18 cellular contexts compared by ENCODE assay signal in genomic region chr4:30776921-30777415, GRCh38. TPM values are rescaled to one million over a fixed set of nuclear protein-coding genes. Genes with fewer than 3 reads are reported as not detected.
"Had no signal": no experiment of that assay in that cellular context is flagged by ENCODE, and none has a peak within 500 bp of the region (broad histone marks: within the 10 kb centered on the region; RNA-seq: fewer than 3 reads in every experiment).

No MANE protein-coding gene starts in this region.

- ATAC-seq: activated T-helper 17 cell treated with anti-CD3 and anti-CD28 coated beads, Interleukin-2, amount 50 U/mL, for 72 hours; heart right ventricle; lower lobe of right lung; stimulated activated naive CD8-positive, alpha-beta T cell treated with anti-CD3 and anti-CD28 coated beads, Interleukin-15, Interleukin-2, amounts not matched to agents 100 U/mL and 50 U/mL, for 24 hours had no signal

- H3K36me3 ChIP-seq: esophagus squamous epithelium, heart right ventricle, lower lobe of right lung, right atrium auricular region, tibial nerve, uterus had no signal

- H3K9me3 ChIP-seq: esophagus squamous epithelium, heart right ventricle, lower lobe of right lung, right atrium auricular region, tibial nerve, uterus had no signal

- H3K36me3 Mint-ChIP-seq: activated naive CD8-positive, alpha-beta T cell treated with anti-CD3 and anti-CD28 coated beads, Interleukin-2, amount 10 ng/mL, durations not matched to agents 7 days and 5 days had no signal

- H3K27me3 ChIP-seq: esophagus squamous epithelium, heart right ventricle, right atrium auricular region, tibial nerve, uterus had no signal

- H3K9me3 Mint-ChIP-seq: activated naive CD8-positive, alpha-beta T cell treated with anti-CD3 and anti-CD28 coated beads, Interleukin-2, amount 10 ng/mL, durations not matched to agents 7 days and 5 days; brain; dendritic cell treated with granulocyte-macrophage colony-stimulating factor and Interleukin-4, amounts not matched to agents 40 ng/mL and 50 ng/mL, for 4 days had no signal

- H3K27ac Mint-ChIP-seq: activated naive CD8-positive, alpha-beta T cell treated with anti-CD3 and anti-CD28 coated beads, Interleukin-2, amount 10 ng/mL, durations not matched to agents 7 days and 5 days; activated T-helper 17 cell treated with anti-CD3 and anti-CD28 coated beads, Interleukin-2, amount 50 U/mL, for 72 hours; brain; dendritic cell treated with granulocyte-macrophage colony-stimulating factor and Interleukin-4, amounts not matched to agents 40 ng/mL and 50 ng/mL, for 4 days had no signal

- H3K27me3 Mint-ChIP-seq: activated naive CD8-positive, alpha-beta T cell treated with anti-CD3 and anti-CD28 coated beads, Interleukin-2, amount 10 ng/mL, durations not matched to agents 7 days and 5 days; activated T-helper 17 cell treated with anti-CD3 and anti-CD28 coated beads, Interleukin-2, amount 50 U/mL, for 72 hours; dendritic cell treated with granulocyte-macrophage colony-stimulating factor and Interleukin-4, amounts not matched to agents 40 ng/mL and 50 ng/mL, for 4 days; progenitor cell of endocrine pancreas had no signal

- DNase-seq: activated CD4-positive, alpha-beta T cell treated with anti-CD3 and anti-CD28 coated beads, Interleukin-2, amount 50 U/mL, for 4 hours; activated naive CD4-positive, alpha-beta T cell treated with Interleukin-2 at 50 U/mL for 16 hours; activated naive CD8-positive, alpha-beta T cell treated with anti-CD3 and anti-CD28 coated beads, Interleukin-2, amount 10 ng/mL, durations not matched to agents 7 days and 5 days; amygdala; effector CD8-positive, alpha-beta T cell; esophagus squamous epithelium; heart right ventricle; lower lobe of right lung; stimulated activated naive CD8-positive, alpha-beta T cell treated with anti-CD3 and anti-CD28 coated beads, Interleukin-15, Interleukin-2, amounts not matched to agents 100 U/mL and 50 U/mL, for 24 hours; substantia nigra; uterus had no signal

- H3K4me3 Mint-ChIP-seq: activated naive CD8-positive, alpha-beta T cell treated with anti-CD3 and anti-CD28 coated beads, Interleukin-2, amount 10 ng/mL, durations not matched to agents 7 days and 5 days; activated T-helper 17 cell treated with anti-CD3 and anti-CD28 coated beads, Interleukin-2, amount 50 U/mL, for 72 hours; brain; dendritic cell treated with granulocyte-macrophage colony-stimulating factor and Interleukin-4, amounts not matched to agents 40 ng/mL and 50 ng/mL, for 4 days had no signal

- H3K27ac ChIP-seq: heart right ventricle, lower lobe of right lung, right atrium auricular region, tibial nerve, uterus had no signal

- H3K4me3 ChIP-seq: esophagus squamous epithelium, heart right ventricle, lower lobe of right lung, right atrium auricular region, tibial nerve, uterus had no signal

- H3K4me1 ChIP-seq: lower lobe of right lung, right atrium auricular region, tibial nerve, uterus had no signal

- H3K4me1 Mint-ChIP-seq: activated naive CD8-positive, alpha-beta T cell treated with anti-CD3 and anti-CD28 coated beads, Interleukin-2, amount 10 ng/mL, durations not matched to agents 7 days and 5 days; activated T-helper 17 cell treated with anti-CD3 and anti-CD28 coated beads, Interleukin-2, amount 50 U/mL, for 72 hours had no signal

RNA-seq across cellular contexts. Expression of gene PCDH7, which starts 56.8 kb away (rescaled TPM):
- total RNA-seq: activated naive CD8-positive, alpha-beta T cell treated with anti-CD3 and anti-CD28 coated beads, Interleukin-2, amount 10 ng/mL, durations not matched to agents 7 days and 5 days; activated T-helper 17 cell treated with anti-CD3 and anti-CD28 coated beads, Interleukin-2, amount 50 U/mL, for 72 hours; T-helper 1 cell treated with Interleukin-12 subunit alpha and Interleukin-12 subunit beta and Interleukin-4 antibody, amounts not matched to agents 30 ng/mL and 1 ng/mL, for 36 hours had no signal
